26 cellular contexts compared by ENCODE assay signal in genomic region chrX:40394302-40394701, GRCh38.
"Had no signal": no experiment of that assay in that cellular context is flagged by ENCODE, and none has a peak within 500 bp of the region (broad histone marks: within the 10 kb centered on the region; RNA-seq: fewer than 3 reads in every experiment).

No MANE protein-coding gene starts in this region.

- H3K27ac ChIP-seq: dorsolateral prefrontal cortex, epithelial cell of prostate, esophagus muscularis mucosa, foreskin keratinocyte, gastroesophageal sphincter, heart left ventricle, hepatocyte, neutrophil, pancreas, right lobe of liver, thoracic aorta, tibial nerve, upper lobe of left lung had no signal

- H3K4me1 ChIP-seq: esophagus muscularis mucosa, foreskin keratinocyte, gastroesophageal sphincter, heart left ventricle, pancreas, right lobe of liver, tibial nerve, upper lobe of left lung had no signal

- H3K27me3 ChIP-seq: esophagus muscularis mucosa, foreskin keratinocyte, gastroesophageal sphincter, hepatocyte, neutrophil, pancreas, right lobe of liver, tibial nerve had no signal

- FAIRE-seq: kidney, pancreas, small intestine, urothelium cell line had no signal

- H3K4me3 ChIP-seq: dorsolateral prefrontal cortex, esophagus muscularis mucosa, gastroesophageal sphincter, heart left ventricle, hepatocyte, mucosa of descending colon, pancreas, right lobe of liver, thoracic aorta, tibial nerve, upper lobe of left lung had no signal

- ATAC-seq: foreskin keratinocyte; gastroesophageal sphincter; heart left ventricle; left lobe of liver; mucosa of descending colon; natural killer cell treated with Interleukin-12 subunit alpha and Interleukin-12 subunit beta and Interleukin-15 and Interleukin-18, amount 100 ng/mL, for 72 hours; pancreas; right lobe of liver; stimulated activated naive B cell treated with anti-CD40 and anti-IgM and Interleukin-4, amounts not matched to agents 10 μg/mL and 1 μg/mL and 100 μg/mL, for 72 hours had no signal

- H3K36me3 ChIP-seq: esophagus muscularis mucosa, gastroesophageal sphincter, heart left ventricle, neutrophil, pancreas, right lobe of liver, thoracic aorta, tibial nerve, upper lobe of left lung had no signal

- H3K9me3 ChIP-seq: gastroesophageal sphincter, mucosa of descending colon, neutrophil, pancreas, right lobe of liver, thoracic aorta, tibial nerve had no signal

- DNase-seq: dorsolateral prefrontal cortex; effector CD4-positive, alpha-beta T cell; endodermal cell; foreskin keratinocyte; heart left ventricle; kidney; mesenchymal stem cell; mucosa of descending colon; naive B cell; pancreas; right lobe of liver; small intestine; stimulated activated CD4-positive, alpha-beta T cell treated with anti-CD3 and anti-CD28 coated beads, Interleukin-15, amount 100 ng/mL, for 24 hours; stimulated activated CD4-positive, alpha-beta T cell treated with anti-CD3 and anti-CD28 coated beads, Interleukin-2, amount 100 ng/mL, for 48 hours; stimulated activated naive B cell treated with anti-CD40 and anti-IgM and Interleukin-4, amounts not matched to agents 10 μg/mL and 1 μg/mL and 100 μg/mL, for 72 hours; upper lobe of left lung had no signal
